ENCODE assay signal across 15 cellular contexts in genomic region chr20:16349518-16350295, GRCh38.
DNase-seq lines count a peak whose midpoint lies in the region; ATAC-seq and TF ChIP-seq lines count a peak whose summit lies in the region.
"Had no signal": no experiment of that assay in that cellular context is flagged by ENCODE, and none has a peak within 500 bp of the region (broad histone marks: within the 10 kb centered on the region; RNA-seq: fewer than 3 reads in every experiment).

No MANE protein-coding gene starts in this region.

- H3K4me1 ChIP-seq in gastroesophageal sphincter = no peaks in the 10 kb centered on the region

- H3K4me3 ChIP-seq in fibroblast of mammary gland (ENCODE audit: control insufficient read depth, low read depth, low read length) (no peak overlapping the region), gastroesophageal sphincter (no peak overlapping the region)

- WGBS in gastroesophageal sphincter (ENCODE audit: low coverage in 1 of 2), 2 donors = 53 to 61% methylated on average over 4 to 9 of the region's 9 CpGs

- peaks cover 0 to 27% of the 10 kb centered on the region in 2 donors for H3K36me3 ChIP-seq in gastroesophageal sphincter

- peak; percentile 9 for DNase-seq in Daoy (ENCODE audit: low read depth)
- peak; percentile 15 for DNase-seq in NCI-H446 treated with DMSO at 0.1 percent for 48 hours (lab: John Stamatoyannopoulos, UW)
- peak; percentile 88 for DNase-seq in fibroblast of mammary gland (ENCODE audit: low read depth)
- DNase-seq in renal cortical epithelial cell (ENCODE audit: low read depth) = peak; percentile 55
- DNase-seq in HPDE6-E6E7 (ENCODE audit: extremely low spot score) = no peak
- DNase-seq in NCI-H146 treated with DMSO at 0.1 percent for 48 hours (lab: John Stamatoyannopoulos, UW; ENCODE audit: unreplicated experiment) = no peak
- DNase-seq in foreskin melanocyte = no peak
- DNase-seq: activated naive CD4-positive, alpha-beta T cell; effector CD4-positive, alpha-beta T cell; NCI-H2171; nephron progenitor cell; NK-92 treated with Interleukin-12 subunit alpha and Interleukin-12 subunit beta, amount 100 ng/mL, for 24 hours; right cardiac atrium; stimulated activated CD4-positive, alpha-beta T cell treated with anti-CD3 and anti-CD28 coated beads, Interleukin-2, amount 100 ng/mL, for 24 hours had no signal

- no peak for TF ChIP-seq POLR2A in gastroesophageal sphincter (IDR thresholded peaks at IDR 0.05)

- no peaks in the 10 kb centered on the region for H3K27me3 ChIP-seq in gastroesophageal sphincter

- TF ChIP-seq EP300 in gastroesophageal sphincter (IDR thresholded peaks at IDR 0.05) = no peak

- TF ChIP-seq CTCF in fibroblast of mammary gland (conservative IDR thresholded peaks at IDR 0.05; ENCODE audit: control insufficient read depth, insufficient read depth, low read depth, low read length) (no peak), gastroesophageal sphincter (IDR thresholded peaks at IDR 0.05) (no peak)

- no peaks in the 10 kb centered on the region for H3K9me3 ChIP-seq in gastroesophageal sphincter

- ATAC-seq in gastroesophageal sphincter = no peak
- ATAC-seq: right cardiac atrium had no signal

- no peak overlapping the region for H3K27ac ChIP-seq in gastroesophageal sphincter

Comparison
In these comparisons a context has a peak if more than half of its experiments do, and no peak if none do; other contexts are left out.
1. DNase-seq: peak in Daoy (single experiment), NCI-H446 treated with DMSO at 0.1 percent for 48 hours (single experiment), fibroblast of mammary gland (single experiment) and renal cortical epithelial cell (single experiment); none in HPDE6-E6E7 (single experiment), NCI-H146 treated with DMSO at 0.1 percent for 48 hours (single experiment) and foreskin melanocyte (single experiment).